12 cellular contexts compared by ENCODE assay signal in genomic region chr9:129068110-129068509, GRCh38. TPM values are rescaled to one million over a fixed set of nuclear protein-coding genes. Genes with fewer than 3 reads are reported as not detected.
DNase-seq lines count a peak whose midpoint lies in the region; ATAC-seq and TF ChIP-seq lines count a peak whose summit lies in the region.
"Had no signal": no experiment of that assay in that cellular context is flagged by ENCODE, and none has a peak within 500 bp of the region (broad histone marks: within the 10 kb centered on the region; RNA-seq: fewer than 3 reads in every experiment).

No MANE protein-coding gene starts in this region.

- H3K36me3 Mint-ChIP-seq in CD8-positive, alpha-beta T cell: peaks cover 36% of the 10 kb centered on the region
- H3K36me3 Mint-ChIP-seq in immature natural killer cell: peaks cover 5 to 12% (median 9%) of the 10 kb centered on the region in 3 donors

- peaks cover 40% of the 10 kb centered on the region for H3K4me1 Mint-ChIP-seq in CD8-positive, alpha-beta T cell (ENCODE audit: low read depth)
- peaks cover 22 to 25% of the 10 kb centered on the region in 2 donors for H3K4me1 Mint-ChIP-seq in immature natural killer cell

- H3K4me2 ChIP-seq in PC-3 (ENCODE audit: low read length): no peak overlapping the region

- H3K27ac Mint-ChIP-seq in CD8-positive, alpha-beta T cell: peak overlapping the region; percentile 92
- peak overlapping the region in 4 of 6 donors; percentile 71 to 88 (median 83) for H3K27ac Mint-ChIP-seq in immature natural killer cell

- no peak overlapping the region for H3K4me3 ChIP-seq in CD8-positive, alpha-beta T cell (ENCODE audit: low read depth, low read length)
- no peak overlapping the region for H3K4me3 ChIP-seq in PC-3 (ENCODE audit: low read length)
- H3K4me3 ChIP-seq: upper lobe of right lung had no signal

- POLR2A ChIA-PET in CD8-positive, alpha-beta T cell (lab: Charles Lee): interaction anchor here (0.9 kb wide), 1 partner anchor 22 kb away, joined by 3 read pairs; no protein-coding TSS in a partner anchor
- POLR2A ChIA-PET in RWPE1 (lab: Yijun Ruan, JAX; ENCODE audit: low non-redundant PET) (interaction anchor here (0.7 kb wide), 1 partner anchor 12 kb away, joined by 3 read pairs; no protein-coding TSS in a partner anchor), PC-3 (lab: Charles Lee; ENCODE audit: unreplicated experiment) (interaction anchor here (0.6 kb wide), 1 partner anchor 101 kb away, joined by 6 read pairs; no protein-coding TSS in a partner anchor)

- BruUV-seq in PC-3 (replicated peaks; lab: Mats Ljungman, UMichigan): no TSS peak

- no peaks in the 10 kb centered on the region for H3K79me2 ChIP-seq in PC-3 (ENCODE audit: low read length)

- H3K9me3 Mint-ChIP-seq in CD8-positive, alpha-beta T cell: no peaks in the 10 kb centered on the region
- H3K9me3 Mint-ChIP-seq in immature natural killer cell: no peaks in the 10 kb centered on the region
- H3K9me3 Mint-ChIP-seq: activated CD4-positive, alpha-beta memory T cell treated with anti-CD3 and anti-CD28 coated beads for 36 hours had no signal

- no peaks in the 10 kb centered on the region for H4K20me1 ChIP-seq in PC-3 (ENCODE audit: low read length)

- no peak overlapping the region for H3K27ac ChIP-seq in CD8-positive, alpha-beta T cell (ENCODE audit: low read depth, low read length)
- H3K27ac ChIP-seq in RWPE1 (peak overlapping the region; percentile 21), PC-3 (ENCODE audit: low read length) (no peak overlapping the region)
- H3K27ac ChIP-seq: upper lobe of right lung had no signal

- no peak for ATAC-seq in CD8-positive, alpha-beta T cell
- no peak for ATAC-seq in PC-3
- ATAC-seq: sciatic nerve, upper lobe of right lung had no signal

- no peaks in the 10 kb centered on the region for H3K27me3 ChIP-seq in CD8-positive, alpha-beta T cell (ENCODE audit: insufficient read depth, low read length)
- no peaks in the 10 kb centered on the region for H3K27me3 ChIP-seq in PC-3 (ENCODE audit: low read length)
- H3K27me3 ChIP-seq: upper lobe of right lung had no signal

- no peaks in the 10 kb centered on the region for H3K27me3 Mint-ChIP-seq in CD8-positive, alpha-beta T cell (ENCODE audit: low read depth)
- peaks cover 0 to 5% (median 0%) of the 10 kb centered on the region in 3 donors for H3K27me3 Mint-ChIP-seq in immature natural killer cell (ENCODE audit: low read depth in 3 of 3)
- H3K27me3 Mint-ChIP-seq: activated CD4-positive, alpha-beta memory T cell treated with anti-CD3 and anti-CD28 coated beads for 36 hours had no signal

- no peak overlapping the region for H3K9ac ChIP-seq in PC-3 (ENCODE audit: low read length)

- intact Hi-C loops in CD8-positive, alpha-beta T cell (cut with DNase I, micrococcal nuclease): no loop called here
- intact Hi-C loops in PC-3 (cut with micrococcal nuclease): no loop called here

- peaks cover 11% of the 10 kb centered on the region for H3K36me3 ChIP-seq in CD8-positive, alpha-beta T cell (ENCODE audit: insufficient read depth, low read length)
- H3K36me3 ChIP-seq in PC-3 (ENCODE audit: low read depth, low read length): no peaks in the 10 kb centered on the region

- no peak for DNase-seq in CD8-positive, alpha-beta T cell
- no peak for DNase-seq in RWPE1 (ENCODE audit: low spot score)
- DNase-seq in immature natural killer cell: no peak
- no peak for DNase-seq in hypothalamus (lab: John Stamatoyannopoulos, UW)
- DNase-seq in PC-3: no peak
- DNase-seq: activated CD4-positive, alpha-beta memory T cell treated with anti-CD3 and anti-CD28 coated beads for 36 hours; caudate nucleus; foreskin melanocyte; NK-92 treated with Interleukin-12 subunit alpha and Interleukin-12 subunit beta, amount 100 ng/mL, for 24 hours; stimulated activated CD4-positive, alpha-beta T cell treated with anti-CD3 and anti-CD28 coated beads, Interleukin-4, amount 100 ng/mL, for 1 hour; upper lobe of right lung had no signal

- peaks cover 45% of the 10 kb centered on the region for H3K4me1 ChIP-seq in CD8-positive, alpha-beta T cell (ENCODE audit: insufficient read depth, low read length)
- H3K4me1 ChIP-seq in PC-3 (ENCODE audit: insufficient read depth, low read length): no peaks in the 10 kb centered on the region
- H3K4me1 ChIP-seq: upper lobe of right lung had no signal

- CTCF ChIA-PET in CD8-positive, alpha-beta T cell (lab: Charles Lee): no interaction called here
- CTCF ChIA-PET in RWPE1 (lab: Yijun Ruan, JAX): no interaction called here
- CTCF ChIA-PET in PC-3 (lab: Charles Lee): no interaction called here

- TF ChIP-seq CTCF in CD8-positive, alpha-beta T cell (IDR thresholded peaks at IDR 0.05): no peak
- TF ChIP-seq CTCF in RWPE1 (conservative IDR thresholded peaks at IDR 0.05; ENCODE audit: low read depth) (no peak), PC-3 (conservative IDR thresholded peaks at IDR 0.05; ENCODE audit: low read depth, low read length) (no peak)

- no peaks in the 10 kb centered on the region for H3F3A ChIP-seq in PC-3 (ENCODE audit: low read length, unreplicated experiment)

- H3K9me3 ChIP-seq in CD8-positive, alpha-beta T cell (ENCODE audit: low read length): no peaks in the 10 kb centered on the region
- H3K9me3 ChIP-seq in PC-3 (ENCODE audit: low read length): no peaks in the 10 kb centered on the region
- H3K9me3 ChIP-seq: upper lobe of right lung had no signal

- no peaks in the 10 kb centered on the region for H3K9me2 ChIP-seq in PC-3 (replicated peaks; ENCODE audit: low read length)

- no peak overlapping the region for H2AFZ ChIP-seq in PC-3 (ENCODE audit: low read length)

- no peak overlapping the region for H3K4me3 Mint-ChIP-seq in CD8-positive, alpha-beta T cell
- peak overlapping the region in 1 of 5 donors; percentile 77 for H3K4me3 Mint-ChIP-seq in immature natural killer cell
- H3K4me3 Mint-ChIP-seq: activated CD4-positive, alpha-beta memory T cell treated with anti-CD3 and anti-CD28 coated beads for 36 hours had no signal

RNA-seq across cellular contexts. Expression of gene DOLPP1, which starts 12.8 kb away (rescaled TPM):
- 1 to 10 TPM; 4.6 to 5.1 TPM for total RNA-seq in CD8-positive, alpha-beta T cell
- 10 to 100 TPM in 2 of 3 donors, 1 to 10 TPM in 1; 9.0 to 13.1 (median 12.9) TPM for polyA plus RNA-seq in immature natural killer cell
- 27.3 and 37.1 TPM in 2 replicates for total RNA-seq in PC-3 (2014; rRNA removed)

RNA-seq across cellular contexts. Expression of gene MIGA2, which starts 31.7 kb away (rescaled TPM):
- 10 to 100 TPM; 63.5 to 69.0 TPM for total RNA-seq in CD8-positive, alpha-beta T cell
- 1 to 10 TPM; 4.8 to 9.1 (median 6.9) TPM for polyA plus RNA-seq in immature natural killer cell
- 29.6 TPM in 2 replicates for total RNA-seq in PC-3 (2014; rRNA removed)

RNA-seq across cellular contexts. Expression of gene SH3GLB2, which starts 40.0 kb away (rescaled TPM):
- 10 to 100 TPM; 64.9 to 68.3 TPM for total RNA-seq in CD8-positive, alpha-beta T cell
- 10 to 100 TPM; 20.4 to 42.2 (median 24.1) TPM for polyA plus RNA-seq in immature natural killer cell
- 44.1 and 60.4 TPM in 2 replicates for total RNA-seq in PC-3 (2014; rRNA removed)

RNA-seq across cellular contexts. Expression of gene CRAT, which starts 42.5 kb away (rescaled TPM):
- 1 to 10 TPM; 5.6 to 6.3 TPM for total RNA-seq in CD8-positive, alpha-beta T cell
- 10 to 100 TPM in 2 of 3 donors, 1 to 10 TPM in 1; 9.8 to 22.4 (median 16.7) TPM for polyA plus RNA-seq in immature natural killer cell
- 12.8 and 16.1 TPM in 2 replicates for total RNA-seq in PC-3 (2014; rRNA removed)

RNA-seq across cellular contexts. Expression of gene PTPA, which starts 43.1 kb away (rescaled TPM):
- total RNA-seq in CD8-positive, alpha-beta T cell: 10 to 100 TPM; 24.7 to 26.8 TPM
- 10 to 100 TPM; 16.8 to 19.1 (median 19.0) TPM for polyA plus RNA-seq in immature natural killer cell
- 138 and 154 TPM in 2 replicates for total RNA-seq in PC-3 (2014; rRNA removed)
